In genomic region chr5:179825655-179826182, GRCh38 we compare ENCODE assay signal across 1 cellular context.
A peak's percentile ranks its signal among the peaks of the same experiment; 100 is the strongest.
TF ChIP-seq lines count a peak whose summit lies in the region.

No MANE protein-coding gene starts in this region.

TF ChIP-seq in HepG2, 621 proteins besides CTCF, POLR2A, EP300 and RAD21 (continued from another document and continues in another):
- TF ChIP-seq ZBTB38 (CRISPR knock-in tag; IDR thresholded peaks at IDR 0.05) (peak; percentile 39; the same call in 1 of the 2 replicates), ZNF160 (CRISPR knock-in tag; IDR thresholded peaks at IDR 0.05) (no peak), ZSCAN31 (CRISPR knock-in tag; IDR thresholded peaks at IDR 0.05; ENCODE audit: low read depth) (no peak), ZKSCAN1 (IDR thresholded peaks at IDR 0.05; ENCODE audit: low read length) (no peak), YEATS4 (CRISPR knock-in tag; IDR thresholded peaks at IDR 0.05; ENCODE audit: borderline replicate concordance) (peak; percentile 68), TAF1 (CRISPR knock-in tag; IDR thresholded peaks at IDR 0.05) (no peak), ZNF274 (CRISPR knock-in tag; IDR thresholded peaks at IDR 0.05) (no peak), KAT8 (CRISPR knock-in tag; IDR thresholded peaks at IDR 0.05) (0 out of 2 replicates have a peak, but pooled peaks have one; percentile 34), ZBTB39 (CRISPR knock-in tag; IDR thresholded peaks at IDR 0.05) (no peak), PAX8 (CRISPR knock-in tag; IDR thresholded peaks at IDR 0.05; ENCODE audit: borderline replicate concordance) (no peak), RFX5 (IDR thresholded peaks at IDR 0.05; ENCODE audit: low read depth, low read length) (no peak), FOXP4 (CRISPR knock-in tag; IDR thresholded peaks at IDR 0.05) (peak; percentile 70), ZBTB21 (CRISPR knock-in tag; IDR thresholded peaks at IDR 0.05) (no peak), ZNF205 (CRISPR knock-in tag; IDR thresholded peaks at IDR 0.05) (no peak), TFDP1 (CRISPR knock-in tag; IDR thresholded peaks at IDR 0.05; ENCODE audit: borderline replicate concordance) (no peak), KDM2A (CRISPR knock-in tag; IDR thresholded peaks at IDR 0.05; ENCODE audit: borderline replicate concordance, low read depth) (peak; percentile 48; the same call in 1 of the 2 replicates), TRIM24 (CRISPR knock-in tag; IDR thresholded peaks at IDR 0.05) (no peak), ZNF546 (CRISPR knock-in tag; conservative IDR thresholded peaks at IDR 0.05) (no peak), NCOA1 (CRISPR knock-in tag; IDR thresholded peaks at IDR 0.05) (no peak), HIVEP1 (CRISPR knock-in tag; IDR thresholded peaks at IDR 0.05) (peak; percentile 43; the same call in 1 of the 2 replicates), LBX2 (CRISPR knock-in tag; IDR thresholded peaks at IDR 0.05; ENCODE audit: borderline replicate concordance) (no peak), SIN3A (IDR thresholded peaks at IDR 0.05; ENCODE audit: borderline replicate concordance, low read depth, low read length) (no peak), ZNF414 (CRISPR knock-in tag; IDR thresholded peaks at IDR 0.05) (0 out of 2 replicates have a peak, but pooled peaks have one; percentile 36), ZNF331 (CRISPR knock-in tag; IDR thresholded peaks at IDR 0.05) (peak; percentile 33; the same call in 1 of the 2 replicates), KMT2B (CRISPR knock-in tag; IDR thresholded peaks at IDR 0.05) (no peak), KLF9 (CRISPR knock-in tag; IDR thresholded peaks at IDR 0.05; ENCODE audit: low read depth) (no peak), ZNF24 (IDR thresholded peaks at IDR 0.05) (no peak), ZNF563 (CRISPR knock-in tag; IDR thresholded peaks at IDR 0.05) (peak; percentile 61; the same call in 1 of the 2 replicates), KLF15 (CRISPR knock-in tag; IDR thresholded peaks at IDR 0.05; ENCODE audit: borderline replicate concordance) (no peak), GMEB2 (CRISPR knock-in tag; IDR thresholded peaks at IDR 0.05; ENCODE audit: low read depth) (no peak), GTF3A (CRISPR knock-in tag; conservative IDR thresholded peaks at IDR 0.05) (no peak; the same call in 1 of the 2 replicates), ZNF782 (CRISPR knock-in tag; IDR thresholded peaks at IDR 0.05; ENCODE audit: borderline replicate concordance) (no peak), KDM1A (CRISPR knock-in tag; IDR thresholded peaks at IDR 0.05) (no peak), ARHGAP35 (CRISPR knock-in tag; IDR thresholded peaks at IDR 0.05; ENCODE audit: borderline replicate concordance) (no peak), ZNF747 (CRISPR knock-in tag; IDR thresholded peaks at IDR 0.05; ENCODE audit: borderline replicate concordance) (no peak; the same call in 1 of the 2 replicates), GABPB1 (CRISPR knock-in tag; IDR thresholded peaks at IDR 0.05) (no peak), ARNT2 (CRISPR knock-in tag; IDR thresholded peaks at IDR 0.05; ENCODE audit: low read depth) (no peak), NR2F1 (CRISPR knock-in tag; IDR thresholded peaks at IDR 0.05) (no peak), SNRNP70 (IDR thresholded peaks at IDR 0.05; ENCODE audit: low read depth, low read length) (no peak), PRMT3 (CRISPR knock-in tag; IDR thresholded peaks at IDR 0.05; ENCODE audit: borderline replicate concordance, low read depth) (no peak), IRX3 (CRISPR knock-in tag; IDR thresholded peaks at IDR 0.05; ENCODE audit: borderline replicate concordance, low read depth) (no peak), RARA (CRISPR knock-in tag; IDR thresholded peaks at IDR 0.05) (peak; percentile 31; the same call in 1 of the 2 replicates), ZMYM3 (CRISPR knock-in tag; IDR thresholded peaks at IDR 0.05) (0 out of 2 replicates have a peak, but pooled peaks have one; percentile 24), ZSCAN22 (CRISPR knock-in tag; IDR thresholded peaks at IDR 0.05) (no peak), PAWR (CRISPR knock-in tag; IDR thresholded peaks at IDR 0.05; ENCODE audit: borderline replicate concordance) (no peak), JDP2 (CRISPR knock-in tag; IDR thresholded peaks at IDR 0.05; ENCODE audit: borderline replicate concordance) (no peak), ATM (IDR thresholded peaks at IDR 0.05; ENCODE audit: borderline replicate concordance) (no peak), ZNF839 (CRISPR knock-in tag; IDR thresholded peaks at IDR 0.05; ENCODE audit: borderline replicate concordance) (no peak), GLMP (CRISPR knock-in tag; IDR thresholded peaks at IDR 0.05; ENCODE audit: borderline replicate concordance) (no peak)
- TF ChIP-seq, protein P1, sequence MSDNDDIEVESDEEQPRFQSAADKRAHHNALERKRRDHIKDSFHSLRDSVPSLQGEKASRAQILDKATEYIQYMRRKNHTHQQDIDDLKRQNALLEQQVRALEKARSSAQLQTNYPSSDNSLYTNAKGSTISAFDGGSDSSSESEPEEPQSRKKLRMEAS (IDR thresholded peaks at IDR 0.05) = no peak
- TF ChIP-seq, protein P2, sequence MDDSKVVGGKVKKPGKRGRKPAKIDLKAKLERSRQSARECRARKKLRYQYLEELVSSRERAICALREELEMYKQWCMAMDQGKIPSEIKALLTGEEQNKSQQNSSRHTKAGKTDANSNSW (CRISPR knock-in tag; IDR thresholded peaks at IDR 0.05; ENCODE audit: borderline replicate concordance) = no peak
- TF ChIP-seq, protein P3, sequence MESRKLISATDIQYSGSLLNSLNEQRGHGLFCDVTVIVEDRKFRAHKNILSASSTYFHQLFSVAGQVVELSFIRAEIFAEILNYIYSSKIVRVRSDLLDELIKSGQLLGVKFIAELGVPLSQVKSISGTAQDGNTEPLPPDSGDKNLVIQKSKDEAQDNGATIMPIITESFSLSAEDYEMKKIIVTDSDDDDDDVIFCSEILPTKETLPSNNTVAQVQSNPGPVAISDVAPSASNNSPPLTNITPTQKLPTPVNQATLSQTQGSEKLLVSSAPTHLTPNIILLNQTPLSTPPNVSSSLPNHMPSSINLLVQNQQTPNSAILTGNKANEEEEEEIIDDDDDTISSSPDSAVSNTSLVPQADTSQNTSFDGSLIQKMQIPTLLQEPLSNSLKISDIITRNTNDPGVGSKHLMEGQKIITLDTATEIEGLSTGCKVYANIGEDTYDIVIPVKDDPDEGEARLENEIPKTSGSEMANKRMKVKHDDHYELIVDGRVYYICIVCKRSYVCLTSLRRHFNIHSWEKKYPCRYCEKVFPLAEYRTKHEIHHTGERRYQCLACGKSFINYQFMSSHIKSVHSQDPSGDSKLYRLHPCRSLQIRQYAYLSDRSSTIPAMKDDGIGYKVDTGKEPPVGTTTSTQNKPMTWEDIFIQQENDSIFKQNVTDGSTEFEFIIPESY (CRISPR knock-in tag; IDR thresholded peaks at IDR 0.05) = 0 out of 2 replicates have a peak, but pooled peaks have one; percentile 26
- TF ChIP-seq, protein P4, sequence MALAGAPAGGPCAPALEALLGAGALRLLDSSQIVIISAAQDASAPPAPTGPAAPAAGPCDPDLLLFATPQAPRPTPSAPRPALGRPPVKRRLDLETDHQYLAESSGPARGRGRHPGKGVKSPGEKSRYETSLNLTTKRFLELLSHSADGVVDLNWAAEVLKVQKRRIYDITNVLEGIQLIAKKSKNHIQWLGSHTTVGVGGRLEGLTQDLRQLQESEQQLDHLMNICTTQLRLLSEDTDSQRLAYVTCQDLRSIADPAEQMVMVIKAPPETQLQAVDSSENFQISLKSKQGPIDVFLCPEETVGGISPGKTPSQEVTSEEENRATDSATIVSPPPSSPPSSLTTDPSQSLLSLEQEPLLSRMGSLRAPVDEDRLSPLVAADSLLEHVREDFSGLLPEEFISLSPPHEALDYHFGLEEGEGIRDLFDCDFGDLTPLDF (CRISPR knock-in tag; IDR thresholded peaks at IDR 0.05) = no peak
- TF ChIP-seq, protein P5, sequence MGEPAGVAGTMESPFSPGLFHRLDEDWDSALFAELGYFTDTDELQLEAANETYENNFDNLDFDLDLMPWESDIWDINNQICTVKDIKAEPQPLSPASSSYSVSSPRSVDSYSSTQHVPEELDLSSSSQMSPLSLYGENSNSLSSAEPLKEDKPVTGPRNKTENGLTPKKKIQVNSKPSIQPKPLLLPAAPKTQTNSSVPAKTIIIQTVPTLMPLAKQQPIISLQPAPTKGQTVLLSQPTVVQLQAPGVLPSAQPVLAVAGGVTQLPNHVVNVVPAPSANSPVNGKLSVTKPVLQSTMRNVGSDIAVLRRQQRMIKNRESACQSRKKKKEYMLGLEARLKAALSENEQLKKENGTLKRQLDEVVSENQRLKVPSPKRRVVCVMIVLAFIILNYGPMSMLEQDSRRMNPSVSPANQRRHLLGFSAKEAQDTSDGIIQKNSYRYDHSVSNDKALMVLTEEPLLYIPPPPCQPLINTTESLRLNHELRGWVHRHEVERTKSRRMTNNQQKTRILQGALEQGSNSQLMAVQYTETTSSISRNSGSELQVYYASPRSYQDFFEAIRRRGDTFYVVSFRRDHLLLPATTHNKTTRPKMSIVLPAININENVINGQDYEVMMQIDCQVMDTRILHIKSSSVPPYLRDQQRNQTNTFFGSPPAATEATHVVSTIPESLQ (CRISPR knock-in tag; conservative IDR thresholded peaks at IDR 0.05) = no peak
